Comparison of ENCODE assay signal across 10 cellular contexts in genomic region chr19:42856866-42857543, GRCh38. TPM values are rescaled to one million over a fixed set of nuclear protein-coding genes. Genes with fewer than 3 reads are reported as not detected.
A peak's percentile ranks its signal among the peaks of the same experiment; 100 is the strongest.
DNase-seq lines count a peak whose midpoint lies in the region; ATAC-seq, FAIRE-seq and TF ChIP-seq lines count a peak whose summit lies in the region.
"Not testable (repeated sequence)": the region's sequence is repeated elsewhere in the genome, so short reads cannot be mapped to it uniquely, and the experiment has no call there.
"Had no signal": no experiment of that assay in that cellular context is flagged by ENCODE, and none has a peak within 500 bp of the region (broad histone marks: within the 10 kb centered on the region; RNA-seq: fewer than 3 reads in every experiment).

No MANE protein-coding gene starts in this region.

- 2% methylated on average over 17 of the region's 19 CpGs for WGBS in K562 (ENCODE audit: insufficient coverage, low coverage, missing lambda C conversion rate)
- 71% methylated on average over 16 of the region's 19 CpGs for WGBS in suprapubic skin

- ATAC-seq in GM23338, K562: not testable (repeated sequence)

- H3K27me3 Mint-ChIP-seq in Calu3 (ENCODE audit: unreplicated experiment); neural crest cell (ENCODE audit: low read depth): not testable (repeated sequence)
- peaks cover 18% of the 10 kb centered on the region for H3K27me3 Mint-ChIP-seq in GM23338 (ENCODE audit: insufficient read depth, low read depth, poor library complexity)

- not testable (repeated sequence) for H3K36me3 ChIP-seq in GM23338 (ENCODE audit: insufficient read depth); K562 (ENCODE audit: control insufficient read depth, insufficient read depth, low read length); suprapubic skin

- not testable (repeated sequence) for FAIRE-seq in K562 (lab: Jason Lieb, UNC)

- in situ Hi-C loops in K562 (cut with MboI): not testable (repeated sequence)

- CTCF ChIA-PET in Calu3 (lab: Charles Lee): interaction anchor here (0.6 to 0.8 kb wide), 2 partner anchors 28 to 920 kb away, joined by 4 to 5 read pairs; no protein-coding TSS in a partner anchor
- CTCF ChIA-PET in K562 (lab: Yijun Ruan, JAX; ENCODE audit: low intra/inter-chr PET ratio): not testable (repeated sequence)

- not testable (repeated sequence) for H3K4me3 Mint-ChIP-seq in Calu3 (ENCODE audit: low read depth, unreplicated experiment); GM23338; neural crest cell

- not testable (repeated sequence) for BruUV-seq in Calu3 (replicated peaks; lab: Mats Ljungman, UMichigan); K562 (replicated peaks; lab: Mats Ljungman, UMichigan)

- not testable (repeated sequence) for TF ChIP-seq EP300 in K562 (IDR thresholded peaks at IDR 0.05; ENCODE audit: low read length); suprapubic skin (IDR thresholded peaks at IDR 0.05)

- TF ChIP-seq POLR2A in K562 (conservative IDR thresholded peaks at IDR 0.05); suprapubic skin (IDR thresholded peaks at IDR 0.05): not testable (repeated sequence)

- H4K20me1 ChIP-seq in GM23338 (replicated peaks; ENCODE audit: insufficient read depth); K562 (replicated peaks; ENCODE audit: control insufficient read depth, insufficient read depth, low read length): not testable (repeated sequence)

- not testable (repeated sequence) for H3K9me3 Mint-ChIP-seq in Calu3 (ENCODE audit: low read depth, unreplicated experiment); neural crest cell
- H3K9me3 Mint-ChIP-seq in GM23338: peaks cover 97% of the 10 kb centered on the region

- H3K4me2 ChIP-seq in GM23338; K562 (ENCODE audit: insufficient read depth, low read length): not testable (repeated sequence)

- not testable (repeated sequence) for H3K79me2 ChIP-seq in GM23338 (replicated peaks; ENCODE audit: insufficient read depth); K562 (ENCODE audit: control insufficient read depth, insufficient read depth, low read length)

- not testable (repeated sequence) for H3K9ac ChIP-seq in K562 (ENCODE audit: insufficient read depth in 1 of 2, low read depth in 2 of 2, low read length in 2 of 2)

- not testable (repeated sequence) for H3K27ac ChIP-seq in GM23338 (ENCODE audit: low read depth); VCaP; K562 (ENCODE audit: extremely low read depth, low read depth, low read length); suprapubic skin

- intact Hi-C loops in Calu3 (cut with micrococcal nuclease; ENCODE audit: unreplicated experiment): loop anchor here (10.0 kb wide), 1 partner anchor 62 kb away; no protein-coding TSS in a partner anchor
- intact Hi-C loops in K562 (cut with micrococcal nuclease): not testable (repeated sequence)

- H3K4me3 ChIP-seq in GM23338; K562; fibroblast of mammary gland (ENCODE audit: control insufficient read depth, low read depth, low read length); suprapubic skin: not testable (repeated sequence)

- peak; percentile 46 for DNase-seq in Calu3
- DNase-seq in GM23338 (ENCODE audit: low spot score): peak; percentile 61
- peak; percentile 26 for DNase-seq in NCI-H226
- peak; percentile 4 to 9 (median 6) for DNase-seq in K562 (ENCODE audit: extremely low read depth in 1 of 4, low spot score in 3 of 4)
- DNase-seq in fibroblast of mammary gland (ENCODE audit: low read depth): peak; percentile 15
- not testable (repeated sequence) for DNase-seq in neural crest cell (ENCODE audit: low read depth, low spot score); suprapubic skin (ENCODE audit: low spot score in 2 of 2)

- POLR2A ChIA-PET in K562 (lab: Yijun Ruan, JAX): not testable (repeated sequence)

- not testable (repeated sequence) for H2AFZ ChIP-seq in GM23338; K562 (ENCODE audit: low read depth, low read length)

- not testable (repeated sequence) for H3K9me3 ChIP-seq in K562 (replicated peaks; ENCODE audit: control insufficient read depth, insufficient read depth, low read depth, low read length); suprapubic skin

- TF ChIP-seq CTCF in Calu3 (IDR thresholded peaks at IDR 0.05; ENCODE audit: unreplicated experiment): peak; percentile 78
- peak; percentile 79 to 84 for TF ChIP-seq CTCF in GM23338 (conservative IDR thresholded peaks at IDR 0.05; ENCODE audit: low read depth in 2 of 2)
- peak; percentile 73 for TF ChIP-seq CTCF in VCaP (conservative IDR thresholded peaks at IDR 0.05)
- TF ChIP-seq CTCF in K562 (IDR thresholded peaks at IDR 0.05 in 2 of 3, conservative IDR thresholded peaks at IDR 0.05 in 1 of 3; ENCODE audit: insufficient read depth in 2 of 3, low read depth in 1 of 3, low read length in 3 of 3): peak; percentile 50 to 76 (median 71)
- peak; percentile 54 for TF ChIP-seq CTCF in fibroblast of mammary gland (conservative IDR thresholded peaks at IDR 0.05; ENCODE audit: control insufficient read depth, insufficient read depth, low read depth, low read length)
- TF ChIP-seq CTCF in neural crest cell (conservative IDR thresholded peaks at IDR 0.05): peak; percentile 19
- TF ChIP-seq CTCF in suprapubic skin (IDR thresholded peaks at IDR 0.05): peak; percentile 35 to 46

- TF ChIP-seq RAD21 in K562 (CRISPR knock-in tag; conservative IDR thresholded peaks at IDR 0.05 in 1 of 2, IDR thresholded peaks at IDR 0.05 in 1 of 2): not testable (repeated sequence)

- H3K27ac Mint-ChIP-seq in Calu3 (ENCODE audit: unreplicated experiment); GM23338; neural crest cell (ENCODE audit: unreplicated experiment): not testable (repeated sequence)

- not testable (repeated sequence) for H3K27me3 ChIP-seq in GM23338 (ENCODE audit: insufficient read depth); K562 (ENCODE audit: control insufficient read depth in 2 of 2, insufficient read depth in 2 of 2, low read length in 2 of 2); suprapubic skin

- H3K4me1 ChIP-seq in GM23338 (ENCODE audit: insufficient read depth); K562 (replicated peaks in 1 of 2; ENCODE audit: control insufficient read depth in 2 of 2, insufficient read depth in 2 of 2, low read length in 2 of 2); suprapubic skin: not testable (repeated sequence)

- H3K9me2 ChIP-seq in GM23338 (ENCODE audit: insufficient read depth): not testable (repeated sequence)

- H3K36me3 Mint-ChIP-seq in Calu3 (ENCODE audit: insufficient read depth, unreplicated experiment); neural crest cell (ENCODE audit: low read depth): not testable (repeated sequence)
- peaks cover 42% of the 10 kb centered on the region for H3K36me3 Mint-ChIP-seq in GM23338 (ENCODE audit: low read depth)

- H3K4me1 Mint-ChIP-seq in Calu3 (ENCODE audit: low read depth, unreplicated experiment): peaks cover 51% of the 10 kb centered on the region
- H3K4me1 Mint-ChIP-seq in GM23338, neural crest cell: not testable (repeated sequence)

- not testable (repeated sequence) for H3F3A ChIP-seq in GM23338 (replicated peaks; ENCODE audit: low read depth)

- not testable (repeated sequence) for H3K9me1 ChIP-seq in K562 (ENCODE audit: control insufficient read depth, insufficient read depth, low read length)

RNA-seq across cellular contexts. Expression of gene PSG1, which starts 22.5 kb away (rescaled TPM):
- not detected in 2 replicates for total RNA-seq in Calu3 (2022)
- total RNA-seq in GM23338 (2014; rRNA removed; shearing (Covaris generic)): not detected in 2 replicates
- polyA plus RNA-seq in GM23338 (2016; fragmentation: Nextera tagmentation; extraction: Ambion mirVana): not detected in 2 replicates
- not detected in 2 replicates for total RNA-seq in K562 (2011; cell fraction: chromatin; rRNA removed; ENCODE audit: low replicate concordance)
- not detected in 2 replicates for total RNA-seq in K562 (2011; cell fraction: nucleolus; rRNA removed)
- total RNA-seq in K562 (2011; cell fraction: nucleoplasm; rRNA removed): not detected in 2 replicates
- not detected in 2 replicates for total RNA-seq in K562 (2014; rRNA removed)
- total RNA-seq in K562 (2014; rRNA removed; fragmentation: Illumina TruSeq; extraction: Trizol): not detected in 2 replicates
- not detected in 2 replicates for total RNA-seq in K562 (2015; rRNA removed; fragmentation: Illumina TruSeq; extraction: Trizol)
- total RNA-seq in K562 (2021): not detected in 2 replicates
- polyA plus RNA-seq in K562 (2011; rRNA removed): not detected in 2 replicates
- not detected in 2 replicates for polyA plus RNA-seq in K562 (2011; cell fraction: cytosol; rRNA removed)
- polyA plus RNA-seq in K562 (2011; cell fraction: nucleus; rRNA removed): not detected in 2 replicates
- polyA plus RNA-seq in K562 (2012): not detected in 2 replicates
- polyA plus RNA-seq in K562 (2014; fragmentation: Illumina TruSeq; extraction: Trizol): not detected in 2 replicates
- not detected for polyA plus RNA-seq in K562 (2014; fragmentation: Nextera tagmentation; extraction: Ambion mirVana)
- not detected in 2 replicates for polyA plus RNA-seq in K562 (2014; rRNA removed)
- polyA minus RNA-seq in K562 (2011; rRNA and poly(A)+ RNA removed): not detected in 2 replicates
- not detected in 2 replicates for polyA minus RNA-seq in K562 (2011; cell fraction: cytosol; rRNA and poly(A)+ RNA removed)
- polyA minus RNA-seq in K562 (2011; cell fraction: nucleus; rRNA and poly(A)+ RNA removed): not detected in 2 replicates
- total RNA-seq in neural crest cell: not detected in 2 replicates
- total RNA-seq in suprapubic skin: not detected
- total RNA-seq: CD8-positive, alpha-beta T cell; mucosa of gallbladder had no signal

Comparison
In these comparisons a context has a peak if more than half of its experiments do, and no peak if none do; other contexts are left out.
1. CTCF ChIP-seq: peak in every context shown above with its lines; median percentile 82 in GM23338; 78 in Calu3; 73 in VCaP; 71 in K562; 54 in fibroblast of mammary gland; 40 in suprapubic skin; 19 in neural crest cell.